8 cellular contexts compared by ENCODE assay signal in genomic region chr12:26195250-26195640, GRCh38. TPM values are rescaled to one million over a fixed set of nuclear protein-coding genes. Genes with fewer than 3 reads are reported as not detected.
DNase-seq lines count a peak whose midpoint lies in the region; TF ChIP-seq lines count a peak whose summit lies in the region.

Gene SSPN (plus strand): TSS chr12:26195573. CDS start chr12:26195673, 100 bp downstream.

- H3K27ac Mint-ChIP-seq in activated naive CD4-positive, alpha-beta T cell treated with anti-CD3 and anti-CD28 coated beads, Interleukin-2, amount 50 U/mL, for 24 hours, result no peak within 1 kb of the TSS

- peak within 1 kb of the TSS; percentile 69 for H3K27ac ChIP-seq in hepatocyte

- peaks cover 5% of the 10 kb centered on the region for H3K4me1 ChIP-seq in hepatocyte (ENCODE audit: insufficient read depth)

- no peak for DNase-seq in activated naive CD4-positive, alpha-beta T cell treated with Interleukin-2 at 50 U/mL for 16 hours
- DNase-seq in HuH-7 (ENCODE audit: low spot score) (peak; percentile 43), amygdala (lab: John Stamatoyannopoulos, UW) (peak in 53 of 56 donors; percentile 23 to 84 (median 65)), hepatocyte (ENCODE audit: low spot score) (peak; percentile 69), pons (ENCODE audit: low spot score) (peak; percentile 58), AML-193 (lab: John Stamatoyannopoulos, UW) (no peak), LoVo (ENCODE audit: low spot score) (no peak)

- peak within 1 kb of the TSS; percentile 68 for H3K4me3 ChIP-seq in hepatocyte

- no peak for TF ChIP-seq CTCF in hepatocyte (IDR thresholded peaks at IDR 0.05; ENCODE audit: poor library complexity)

- H3K9me2 ChIP-seq in hepatocyte (replicated peaks; ENCODE audit: insufficient read depth), result no peaks in the 10 kb centered on the region

- no peaks in the 10 kb centered on the region for H3K9me3 Mint-ChIP-seq in activated naive CD4-positive, alpha-beta T cell treated with anti-CD3 and anti-CD28 coated beads, Interleukin-2, amount 50 U/mL, for 24 hours

- H3K9me3 ChIP-seq in hepatocyte (ENCODE audit: low read depth), result no peaks in the 10 kb centered on the region

- no peaks in the 10 kb centered on the region for H3K79me2 ChIP-seq in hepatocyte

- H3K27me3 Mint-ChIP-seq in activated naive CD4-positive, alpha-beta T cell treated with anti-CD3 and anti-CD28 coated beads, Interleukin-2, amount 50 U/mL, for 24 hours, result peaks cover 45% of the 10 kb centered on the region

- H3K4me2 ChIP-seq in hepatocyte, result peak within 1 kb of the TSS; percentile 95

- WGBS in hepatocyte (ENCODE audit: low lambda C conversion rate, missing lambda C conversion rate), result under 1% methylated on average over 35 of the region's 35 CpGs

- peak within 1 kb of the TSS; percentile 44 for H3K4me3 Mint-ChIP-seq in activated naive CD4-positive, alpha-beta T cell treated with anti-CD3 and anti-CD28 coated beads, Interleukin-2, amount 50 U/mL, for 24 hours

- H2AFZ ChIP-seq in hepatocyte, result peak within 1 kb of the TSS; percentile 94

- H3K27me3 ChIP-seq in hepatocyte, result peaks cover 2% of the 10 kb centered on the region

- H4K20me1 ChIP-seq in hepatocyte (ENCODE audit: insufficient read depth, poor library complexity, severe bottlenecking), result no peaks in the 10 kb centered on the region

- H3K4me1 Mint-ChIP-seq in activated naive CD4-positive, alpha-beta T cell treated with anti-CD3 and anti-CD28 coated beads, Interleukin-2, amount 50 U/mL, for 24 hours, result peaks cover 4% of the 10 kb centered on the region

- H3K36me3 Mint-ChIP-seq in activated naive CD4-positive, alpha-beta T cell treated with anti-CD3 and anti-CD28 coated beads, Interleukin-2, amount 50 U/mL, for 24 hours, result no peaks in the 10 kb centered on the region

- H3K36me3 ChIP-seq in hepatocyte (replicated peaks; ENCODE audit: insufficient read depth, low read depth), result no peaks in the 10 kb centered on the region

RNA-seq across cellular contexts. Expression of gene SSPN, which starts in this region (rescaled TPM):
- 4.1 and 12.5 TPM in 2 replicates for total RNA-seq in hepatocyte
- 1.7 and 2.3 TPM in 2 replicates for polyA plus RNA-seq in hepatocyte

Comparison
In these comparisons a context has a peak if more than half of its experiments do, and no peak if none do; other contexts are left out.
1. DNase-seq: peak in HuH-7 (single experiment), amygdala (53 of 56), hepatocyte (single experiment) and pons (single experiment); none in activated naive CD4-positive, alpha-beta T cell treated with Interleukin-2 at 50 U/mL for 16 hours (single experiment), AML-193 (0 of 2) and LoVo (single experiment).